15 cellular contexts compared by ENCODE assay signal in genomic region chr5:61619289-61619688, GRCh38.
"Had no signal": no experiment of that assay in that cellular context is flagged by ENCODE, and none has a peak within 500 bp of the region (broad histone marks: within the 10 kb centered on the region; RNA-seq: fewer than 3 reads in every experiment).

No MANE protein-coding gene starts in this region.

- H3K9me3 Mint-ChIP-seq: central memory CD8-positive, alpha-beta T cell; endodermal cell; type B pancreatic cell had no signal

- H3K36me3 Mint-ChIP-seq: type B pancreatic cell had no signal

- ATAC-seq: activated CD4-positive, CD25-positive, alpha-beta regulatory T cell treated with anti-CD3 and anti-CD28 coated beads, Interleukin-2, amount 50 U/mL, for 24 hours; body of pancreas; heart left ventricle; left ventricle myocardium superior had no signal

- H3K4me1 Mint-ChIP-seq: central memory CD8-positive, alpha-beta T cell; endodermal cell had no signal

- H3K27ac ChIP-seq: adrenal gland, body of pancreas, heart left ventricle, ovary had no signal

- DNase-seq: activated naive CD4-positive, alpha-beta T cell treated with anti-CD3 and anti-CD28 coated beads, Interleukin-2, amount 50 U/mL, for 16 hours; activated T-cell treated with anti-CD3 and anti-CD28 coated beads, Interleukin-2, amount 50 U/mL, for 1 hour; adrenal gland; body of pancreas; dermis blood vessel endothelial cell; endodermal cell; foreskin fibroblast; heart left ventricle; left ventricle myocardium superior; ovary; stimulated activated CD4-positive, alpha-beta T cell treated with anti-CD3 and anti-CD28 coated beads, Interleukin-15, amount 100 ng/mL, for 24 hours; stimulated activated CD4-positive, alpha-beta T cell treated with anti-CD3 and anti-CD28 coated beads, Interleukin-4, amount 100 ng/mL, for 24 hours had no signal

- H3K4me3 Mint-ChIP-seq: central memory CD8-positive, alpha-beta T cell; endodermal cell; type B pancreatic cell had no signal

- H3K27ac Mint-ChIP-seq: endodermal cell, type B pancreatic cell had no signal
